ENCODE assay signal across 8 cellular contexts in genomic region chr18:59359576-59359952, GRCh38. TPM values are rescaled to one million over a fixed set of nuclear protein-coding genes. Genes with fewer than 3 reads are reported as not detected.
DNase-seq lines count a peak whose midpoint lies in the region; ATAC-seq and TF ChIP-seq lines count a peak whose summit lies in the region.

No MANE protein-coding gene starts in this region.

- H3K4me3 ChIP-seq in SU-DHL-6 (ENCODE audit: insufficient read depth, low read length, poor library complexity, severe bottlenecking): peak overlapping the region; percentile 89
- peak overlapping the region; percentile 18 to 96 (median 88) for H3K4me3 ChIP-seq in heart left ventricle
- peak overlapping the region; percentile 99 for H3K4me3 ChIP-seq in skeletal muscle satellite cell (ENCODE audit: low read length)

- H3K4me1 ChIP-seq in heart left ventricle (peaks cover 0 to 30% (median 15%) of the 10 kb centered on the region in 12 donors), skeletal muscle satellite cell (ENCODE audit: control insufficient read depth, insufficient read depth, low read length) (peaks cover 23% of the 10 kb centered on the region)

- H3K9ac ChIP-seq in SU-DHL-6 (ENCODE audit: low read length) (peak overlapping the region; percentile 72), skeletal muscle satellite cell (ENCODE audit: low read depth, low read length) (peak overlapping the region; percentile 99)

- ATAC-seq in GM19025 (IDR thresholded peaks at IDR 0.05; ENCODE audit: low read depth, unreplicated experiment) (peak; percentile 7), HG02885 (IDR thresholded peaks at IDR 0.05; ENCODE audit: poor library complexity, unreplicated experiment) (peak; percentile 20), heart left ventricle (peak in 3 of 4 donors; percentile 1 to 18 (median 1))

- TF ChIP-seq CTCF in SU-DHL-6 (IDR thresholded peaks at IDR 0.05; ENCODE audit: insufficient read depth, low read length, poor library complexity, severe bottlenecking) (no peak), heart left ventricle (IDR thresholded peaks at IDR 0.05) (no peak)

- DNase-seq in heart left ventricle: no peak
- no peak for DNase-seq in cerebellar cortex (ENCODE audit: low spot score)
- DNase-seq in activated CD8-positive, alpha-beta memory T cell treated with anti-CD3 and anti-CD28 coated beads, Interleukin-2, amount 50 U/mL, for 4 hours: no peak
- DNase-seq in germinal center (ENCODE audit: low spot score): no peak

- intact Hi-C loops in heart left ventricle (cut with DNase I): no loop called here

- H3F3A ChIP-seq in SU-DHL-6 (ENCODE audit: insufficient read depth): no peaks in the 10 kb centered on the region

- H2AFZ ChIP-seq in SU-DHL-6 (ENCODE audit: low read depth, low read length, severe bottlenecking): peak overlapping the region; percentile 98

- WGBS in heart left ventricle, 4 donors: 5 to 12% (median 9%) methylated on average over 4 of the region's 4 CpGs

- H3K9me2 ChIP-seq in SU-DHL-6 (replicated peaks; ENCODE audit: insufficient read depth, low read length): no peaks in the 10 kb centered on the region

- H3K27me3 ChIP-seq in SU-DHL-6 (ENCODE audit: low read length): no peaks in the 10 kb centered on the region; the same call in 1 of the 2 replicates
- H3K27me3 ChIP-seq in heart left ventricle: no peaks in the 10 kb centered on the region
- H3K27me3 ChIP-seq in skeletal muscle satellite cell (ENCODE audit: control insufficient read depth, insufficient read depth, low read length): no peaks in the 10 kb centered on the region

- peaks cover 32% of the 10 kb centered on the region; the same call in 1 of the 2 replicates for H3K79me2 ChIP-seq in SU-DHL-6 (ENCODE audit: insufficient read depth, low read length)

- H3K9me3 ChIP-seq in SU-DHL-6 (ENCODE audit: insufficient read depth, low read length) (no peaks in the 10 kb centered on the region), heart left ventricle (no peaks in the 10 kb centered on the region), skeletal muscle satellite cell (replicated peaks; ENCODE audit: low read length) (no peaks in the 10 kb centered on the region)

- H3K27ac ChIP-seq in SU-DHL-6 (ENCODE audit: low read depth, low read length) (no peak overlapping the region), heart left ventricle (peak overlapping the region in 8 of 12 donors; percentile 4 to 90 (median 63))

- no peaks in the 10 kb centered on the region for H4K20me1 ChIP-seq in SU-DHL-6 (ENCODE audit: low read depth, low read length)

- H3K4me2 ChIP-seq in SU-DHL-6 (ENCODE audit: low read depth, low read length, poor library complexity, severe bottlenecking) (peak overlapping the region; percentile 67), skeletal muscle satellite cell (ENCODE audit: low read length) (peak overlapping the region; percentile 87)

- H3K36me3 ChIP-seq in SU-DHL-6 (ENCODE audit: low read length) (peaks cover 7% of the 10 kb centered on the region; the same call in 1 of the 2 replicates), heart left ventricle (peaks cover 0 to 15% (median 10%) of the 10 kb centered on the region in 9 donors), skeletal muscle satellite cell (ENCODE audit: insufficient read depth, low read length) (peaks cover 9% of the 10 kb centered on the region)

- TF ChIP-seq POLR2A in heart left ventricle (IDR thresholded peaks at IDR 0.05): no peak

RNA-seq across cellular contexts. Expression of gene LMAN1, which starts 0.5 kb away (rescaled TPM):
- total RNA-seq in heart left ventricle: 10 to 100 TPM; 48.6 to 72.9 (median 66.8) TPM
- polyA plus RNA-seq in heart left ventricle: 10 to 100 TPM; 16.5 to 50.5 TPM
- total RNA-seq in skeletal muscle satellite cell (2012; rRNA removed): 226 and 232 TPM in 2 replicates

RNA-seq across cellular contexts. Expression of gene CPLX4, which starts 41.1 kb away (rescaled TPM):
- not detected for total RNA-seq in heart left ventricle
- not detected for polyA plus RNA-seq in heart left ventricle
- not detected in 2 replicates for total RNA-seq in skeletal muscle satellite cell (2012; rRNA removed)
